ENCODE assay signal across 21 cellular contexts in the genomic region with DNA sequence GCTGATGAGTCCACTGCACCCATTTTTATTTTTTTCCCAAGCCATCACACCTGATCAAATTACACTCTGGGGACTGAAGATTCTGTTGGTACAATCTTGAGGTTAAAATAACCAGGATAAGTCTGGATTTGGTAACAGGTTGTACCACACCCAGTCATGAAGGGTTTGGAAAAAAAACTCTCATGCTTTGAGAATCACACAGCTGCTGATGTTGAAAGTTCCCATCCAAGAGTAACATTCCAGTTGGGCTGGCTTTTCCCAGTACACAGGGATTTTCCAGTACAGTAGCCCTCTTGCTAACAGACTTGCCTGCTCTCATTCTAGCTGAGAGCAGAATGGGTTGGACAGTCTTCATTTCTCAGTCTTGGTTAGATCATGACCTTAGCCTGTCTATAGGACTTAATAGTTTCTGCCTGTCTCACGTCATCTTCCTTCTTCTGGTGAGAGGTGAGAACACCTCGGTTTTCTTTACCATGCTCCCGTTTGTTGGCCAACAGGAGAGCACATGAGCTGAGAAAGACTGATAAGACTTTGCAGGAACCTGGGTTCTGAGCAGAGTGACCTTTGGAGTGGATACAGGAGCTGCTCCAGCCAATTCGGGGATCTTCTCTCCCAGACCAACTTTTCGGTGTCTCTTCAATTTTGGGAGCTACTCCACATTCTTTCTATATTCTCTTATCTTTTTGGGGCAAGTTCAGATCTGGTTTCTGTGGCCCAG.
DNase-seq lines count a peak whose midpoint lies in the region; ATAC-seq, FAIRE-seq and TF ChIP-seq lines count a peak whose summit lies in the region.
"Had no signal": no experiment of that assay in that cellular context is flagged by ENCODE, and none has a peak within 500 bp of the region (broad histone marks: within the 10 kb centered on the region; RNA-seq: fewer than 3 reads in every experiment).

No MANE protein-coding gene starts in this region.

- H3K36me3 Mint-ChIP-seq in chondrocyte (ENCODE audit: low read depth): peaks cover 3% of the 10 kb centered on the region
- H3K36me3 Mint-ChIP-seq: natural killer cell; stimulated activated memory B cell treated with anti-CD40 and anti-IgM and Interleukin-4, amounts not matched to agents 10 μg/mL and 1 μg/mL and 100 μg/mL, for 72 hours had no signal

- DNase-seq in NCI-H2171 treated with DMSO at 0.1 percent for 48 hours (lab: John Stamatoyannopoulos, UW) (peak; percentile 7), NCI-H2171 (lab: John Stamatoyannopoulos, UW) (no peak), chondrocyte (ENCODE audit: low spot score) (no peak), keratinocyte (ENCODE audit: low read depth, low spot score) (no peak), stromal cell of bone marrow (ENCODE audit: low read depth) (peak; percentile 80), ureter (ENCODE audit: low spot score) (no peak)
- DNase-seq: activated CD4-positive, alpha-beta T cell treated with anti-CD3 and anti-CD28 coated beads, Interleukin-2, amount 50 U/mL, for 48 hours; activated T-cell treated with anti-CD3 and anti-CD28 coated beads for 4 hours; anterior cingulate cortex; C1 segment of cervical spinal cord; natural killer cell; NCI-H1694 treated with DMSO at 0.1 percent for 48 hours; NCI-H510A treated with DMSO at 0.1 percent for 48 hours; SIG-M5; stimulated activated CD4-positive, alpha-beta T cell treated with anti-CD3 and anti-CD28 coated beads, Interleukin-15, amount 100 ng/mL, for 24 hours had no signal

- no peaks in the 10 kb centered on the region for H3K27me3 Mint-ChIP-seq in chondrocyte (ENCODE audit: low read depth)

- H3K4me3 ChIP-seq in keratinocyte (ENCODE audit: control insufficient read depth in 2 of 3, extremely low read depth in 1 of 3, insufficient read depth in 2 of 3, low read depth in 1 of 3, low read length in 3 of 3): no peak overlapping the region
- H3K4me3 ChIP-seq: thyroid gland had no signal

- no peak overlapping the region for H3K27ac ChIP-seq in keratinocyte (ENCODE audit: control insufficient read depth, insufficient read depth, low read length)
- H3K27ac ChIP-seq: 22Rv1, thyroid gland had no signal

- no peak overlapping the region for H2AFZ ChIP-seq in keratinocyte (ENCODE audit: control insufficient read depth, low read length)

- H3K27me3 ChIP-seq in keratinocyte (ENCODE audit: control insufficient read depth, extremely low read depth, insufficient read depth, low read length): no peaks in the 10 kb centered on the region
- H3K27me3 ChIP-seq: thyroid gland had no signal

- dilution Hi-C loops in keratinocyte (cut with MboI; ENCODE audit: extremely low pct_ligation_motif_present, low sequenced_read_pairs): no loop called here

- H3K36me3 ChIP-seq in keratinocyte (ENCODE audit: control insufficient read depth in 2 of 2, extremely low read depth in 1 of 2, insufficient read depth in 2 of 2, low read length in 2 of 2): no peaks in the 10 kb centered on the region
- H3K36me3 ChIP-seq: thyroid gland had no signal

- no peak overlapping the region for H3K4me3 Mint-ChIP-seq in chondrocyte (ENCODE audit: unreplicated experiment)
- H3K4me3 Mint-ChIP-seq: natural killer cell; stimulated activated memory B cell treated with anti-CD40 and anti-IgM and Interleukin-4, amounts not matched to agents 10 μg/mL and 1 μg/mL and 100 μg/mL, for 72 hours had no signal

- no peaks in the 10 kb centered on the region for H4K20me1 ChIP-seq in keratinocyte (ENCODE audit: control insufficient read depth, extremely low read depth, insufficient read depth, low read length)

- H3K4me1 Mint-ChIP-seq in chondrocyte (ENCODE audit: low read depth): peaks cover 74% of the 10 kb centered on the region
- H3K4me1 Mint-ChIP-seq: natural killer cell; stimulated activated memory B cell treated with anti-CD40 and anti-IgM and Interleukin-4, amounts not matched to agents 10 μg/mL and 1 μg/mL and 100 μg/mL, for 72 hours had no signal

- H3K9ac ChIP-seq in keratinocyte (ENCODE audit: control insufficient read depth, extremely low read depth, insufficient read depth, low read length): no peak overlapping the region

- H3K79me2 ChIP-seq in keratinocyte (ENCODE audit: control insufficient read depth, insufficient read depth, low read length): no peaks in the 10 kb centered on the region

- H3K9me1 ChIP-seq in keratinocyte (ENCODE audit: control insufficient read depth, extremely low read depth, insufficient read depth, low read length): no peaks in the 10 kb centered on the region

- H3K9me3 ChIP-seq in keratinocyte (ENCODE audit: control insufficient read depth, low read depth, low read length): no peaks in the 10 kb centered on the region
- H3K9me3 ChIP-seq: thyroid gland had no signal

- no peak for TF ChIP-seq CTCF in chondrocyte (IDR thresholded peaks at IDR 0.05)
- TF ChIP-seq CTCF in keratinocyte (optimal IDR thresholded peaks at IDR 0.05 in 1 of 3, IDR thresholded peaks at IDR 0.05 in 1 of 3, conservative IDR thresholded peaks at IDR 0.05 in 1 of 3; ENCODE audit: extremely low read depth in 1 of 3, insufficient read depth in 2 of 3, low read length in 3 of 3): no peak

- H3K27ac Mint-ChIP-seq in chondrocyte (ENCODE audit: unreplicated experiment): peak overlapping the region; percentile 91
- H3K27ac Mint-ChIP-seq: natural killer cell; stimulated activated memory B cell treated with anti-CD40 and anti-IgM and Interleukin-4, amounts not matched to agents 10 μg/mL and 1 μg/mL and 100 μg/mL, for 72 hours had no signal

- FAIRE-seq in keratinocyte (lab: Jason Lieb, UNC): peak; percentile 26
- FAIRE-seq: GM12892 had no signal

- H3K9me3 Mint-ChIP-seq in chondrocyte (ENCODE audit: low read depth): peaks cover 3% of the 10 kb centered on the region
- H3K9me3 Mint-ChIP-seq: natural killer cell had no signal

- ATAC-seq in HG03571 (IDR thresholded peaks at IDR 0.05; ENCODE audit: unreplicated experiment) (no peak), HG03025 (IDR thresholded peaks at IDR 0.05; ENCODE audit: low FRiP score, unreplicated experiment) (no peak)
- ATAC-seq: natural killer cell had no signal

- no peak overlapping the region for H3K4me2 ChIP-seq in keratinocyte (ENCODE audit: control insufficient read depth, extremely low read depth, insufficient read depth, low read depth, low read length)

- peaks cover 17% of the 10 kb centered on the region for H3K4me1 ChIP-seq in keratinocyte (ENCODE audit: control insufficient read depth, extremely low read depth, insufficient read depth, low read length)

Comparison
In these comparisons a context has a peak if more than half of its experiments do, and no peak if none do; other contexts are left out.
1. DNase-seq: peak in NCI-H2171 treated with DMSO at 0.1 percent for 48 hours (single experiment) and stromal cell of bone marrow (single experiment); none in NCI-H2171 (single experiment), chondrocyte (single experiment), keratinocyte (single experiment) and ureter (single experiment).